ENCODE assay signal across 1 cellular context in the genomic region with DNA sequence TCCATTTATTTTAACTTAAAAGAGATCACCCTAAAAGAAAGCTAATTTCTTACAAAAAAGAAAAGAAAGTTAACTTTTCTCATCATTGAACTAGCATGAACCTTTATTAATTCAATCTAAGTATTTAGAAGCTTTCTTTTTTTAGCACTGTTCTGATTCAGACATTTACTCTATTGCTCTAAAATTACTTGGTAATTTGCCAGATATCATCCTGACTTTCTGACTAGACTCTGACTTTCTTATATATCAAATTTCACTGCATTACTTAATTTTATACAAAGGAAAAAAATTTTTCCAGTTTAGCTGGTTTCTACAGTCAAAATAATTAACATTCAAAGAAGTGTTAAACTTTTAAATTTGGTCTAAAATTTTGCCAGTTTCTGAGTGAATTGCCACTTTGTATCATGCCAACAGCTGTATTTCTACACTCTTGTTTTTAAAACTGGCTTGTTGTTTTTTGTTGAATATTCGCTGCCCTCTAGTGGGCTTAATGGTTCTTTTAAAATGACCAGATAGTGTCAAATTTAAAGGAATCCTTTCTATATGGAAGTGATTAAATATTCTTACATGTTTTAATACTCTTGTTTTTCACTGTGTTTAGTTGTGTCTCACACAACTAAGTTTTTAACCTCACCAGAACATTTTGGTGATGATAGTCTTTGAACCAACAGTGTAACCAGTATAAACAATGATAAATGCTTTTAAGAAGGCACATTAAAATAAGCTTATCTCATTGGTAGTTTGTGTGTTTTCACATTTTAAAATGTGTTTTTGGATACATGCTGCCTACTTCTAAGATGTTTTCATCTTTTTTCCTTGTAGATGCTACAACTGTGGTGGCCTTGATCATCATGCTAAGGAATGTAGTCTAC.
TF ChIP-seq lines count a peak whose summit lies in the region.

No MANE protein-coding gene starts in this region.

TF ChIP-seq in GM12878, 131 proteins besides CTCF, POLR2A, EP300 and RAD21:
- TF ChIP-seq, protein P1, sequence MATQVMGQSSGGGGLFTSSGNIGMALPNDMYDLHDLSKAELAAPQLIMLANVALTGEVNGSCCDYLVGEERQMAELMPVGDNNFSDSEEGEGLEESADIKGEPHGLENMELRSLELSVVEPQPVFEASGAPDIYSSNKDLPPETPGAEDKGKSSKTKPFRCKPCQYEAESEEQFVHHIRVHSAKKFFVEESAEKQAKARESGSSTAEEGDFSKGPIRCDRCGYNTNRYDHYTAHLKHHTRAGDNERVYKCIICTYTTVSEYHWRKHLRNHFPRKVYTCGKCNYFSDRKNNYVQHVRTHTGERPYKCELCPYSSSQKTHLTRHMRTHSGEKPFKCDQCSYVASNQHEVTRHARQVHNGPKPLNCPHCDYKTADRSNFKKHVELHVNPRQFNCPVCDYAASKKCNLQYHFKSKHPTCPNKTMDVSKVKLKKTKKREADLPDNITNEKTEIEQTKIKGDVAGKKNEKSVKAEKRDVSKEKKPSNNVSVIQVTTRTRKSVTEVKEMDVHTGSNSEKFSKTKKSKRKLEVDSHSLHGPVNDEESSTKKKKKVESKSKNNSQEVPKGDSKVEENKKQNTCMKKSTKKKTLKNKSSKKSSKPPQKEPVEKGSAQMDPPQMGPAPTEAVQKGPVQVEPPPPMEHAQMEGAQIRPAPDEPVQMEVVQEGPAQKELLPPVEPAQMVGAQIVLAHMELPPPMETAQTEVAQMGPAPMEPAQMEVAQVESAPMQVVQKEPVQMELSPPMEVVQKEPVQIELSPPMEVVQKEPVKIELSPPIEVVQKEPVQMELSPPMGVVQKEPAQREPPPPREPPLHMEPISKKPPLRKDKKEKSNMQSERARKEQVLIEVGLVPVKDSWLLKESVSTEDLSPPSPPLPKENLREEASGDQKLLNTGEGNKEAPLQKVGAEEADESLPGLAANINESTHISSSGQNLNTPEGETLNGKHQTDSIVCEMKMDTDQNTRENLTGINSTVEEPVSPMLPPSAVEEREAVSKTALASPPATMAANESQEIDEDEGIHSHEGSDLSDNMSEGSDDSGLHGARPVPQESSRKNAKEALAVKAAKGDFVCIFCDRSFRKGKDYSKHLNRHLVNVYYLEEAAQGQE (IDR thresholded peaks at IDR 0.05; ENCODE audit: low read depth, low read length) = no peak
- TF ChIP-seq SMC3 (IDR thresholded peaks at IDR 0.05; ENCODE audit: borderline replicate concordance, low read length) = peak; percentile 47; the same call in 1 of the 2 replicates
